Comparison of ENCODE assay signal across 14 cellular contexts in the genomic region with DNA sequence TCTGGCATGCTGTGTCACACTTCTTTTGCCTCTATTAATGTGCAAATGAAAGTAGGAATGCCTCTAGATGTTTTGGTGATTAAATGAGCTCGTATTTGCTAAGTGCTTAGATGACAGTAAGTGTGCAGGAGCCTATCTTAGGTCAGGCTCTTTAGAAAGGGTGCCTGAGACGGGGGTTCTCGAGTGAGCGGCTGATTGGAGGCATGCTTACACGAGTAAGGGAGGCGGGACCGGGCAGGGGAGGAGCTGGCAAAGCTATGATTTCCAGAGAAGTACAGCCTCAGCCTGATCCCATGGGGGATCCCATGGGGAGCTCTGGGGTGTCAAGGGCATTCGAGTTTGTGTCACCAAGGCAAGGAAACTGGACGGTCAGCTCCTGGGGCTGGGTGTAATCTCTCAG. TPM values are rescaled to one million over a fixed set of nuclear protein-coding genes. Genes with fewer than 3 reads are reported as not detected.
A peak's percentile ranks its signal among the peaks of the same experiment; 100 is the strongest.
DNase-seq lines count a peak whose midpoint lies in the region; ATAC-seq and TF ChIP-seq lines count a peak whose summit lies in the region.
"Had no signal": no experiment of that assay in that cellular context is flagged by ENCODE, and none has a peak within 500 bp of the region (broad histone marks: within the 10 kb centered on the region; RNA-seq: fewer than 3 reads in every experiment).

No MANE protein-coding gene starts in this region.

- no peak for ATAC-seq in activated CD4-positive, alpha-beta T cell treated with anti-CD3 and anti-CD28 coated beads for 36 hours
- no peak for ATAC-seq in activated T-cell treated with anti-CD3 and anti-CD28 coated beads, Interleukin-2, amount 50 U/mL, for 4 hours
- ATAC-seq: esophagus mucosa had no signal

- DNase-seq in activated CD4-positive, alpha-beta T cell treated with anti-CD3 and anti-CD28 coated beads for 36 hours: peak; percentile 40
- no peak for DNase-seq in activated CD4-positive, alpha-beta T cell treated with anti-CD3 and anti-CD28 coated beads, Interleukin-2, amount 50 U/mL, for 4 hours
- DNase-seq in A172 (ENCODE audit: low spot score) (no peak), Calu3 (no peak)
- no peak for DNase-seq in activated T-cell treated with anti-CD3 and anti-CD28 coated beads, Interleukin-2, amount 50 U/mL, for 4 hours
- DNase-seq: ACHN; EL; NK-92 treated with Interleukin-12 subunit alpha and Interleukin-12 subunit beta, amount 100 ng/mL, for 24 hours; stimulated activated naive CD4-positive, alpha-beta T cell treated with Interleukin-2 at 50 U/mL for 16 hours; SW 1271 had no signal

- no peak overlapping the region for H3K4me3 Mint-ChIP-seq in activated CD4-positive, alpha-beta T cell treated with anti-CD3 and anti-CD28 coated beads for 36 hours
- H3K4me3 Mint-ChIP-seq in IgD-negative memory B cell (peak overlapping the region in 2 of 4 donors; percentile 0 to 75), Calu3 (ENCODE audit: low read depth, unreplicated experiment) (no peak overlapping the region)
- no peak overlapping the region for H3K4me3 Mint-ChIP-seq in activated T-cell treated with anti-CD3 and anti-CD28 coated beads, Interleukin-2, amount 50 U/mL, for 4 hours

- intact Hi-C loops in activated CD4-positive, alpha-beta T cell treated with anti-CD3 and anti-CD28 coated beads for 36 hours (cut with DNase I, micrococcal nuclease): loop anchor here in 1 of 2 experiments (10.0 kb wide), 2 partner anchors 657 to 1743 kb away; partner anchors contain the start of gene MSL3
- intact Hi-C loops in Calu3 (cut with micrococcal nuclease; ENCODE audit: unreplicated experiment): no loop called here

- H3K27me3 ChIP-seq in ectodermal cell (ENCODE audit: control insufficient read depth, insufficient read depth, low read length, poor library complexity, severe bottlenecking) (no peaks in the 10 kb centered on the region), neutrophil (no peaks in the 10 kb centered on the region)

- no peaks in the 10 kb centered on the region for H3K36me3 ChIP-seq in ectodermal cell (ENCODE audit: control insufficient read depth, insufficient read depth, low read length)
- no peaks in the 10 kb centered on the region for H3K36me3 ChIP-seq in neutrophil

- POLR2A ChIA-PET in activated CD4-positive, alpha-beta T cell treated with anti-CD3 and anti-CD28 coated beads for 36 hours (lab: Charles Lee): interaction anchor here (0.8 kb wide), 1 partner anchor 14 kb away, joined by 3 read pairs; no protein-coding TSS in a partner anchor

- BruUV-seq in Calu3 (replicated peaks; lab: Mats Ljungman, UMichigan): no TSS peak

- CTCF ChIA-PET in activated CD4-positive, alpha-beta T cell treated with anti-CD3 and anti-CD28 coated beads for 36 hours (lab: Charles Lee): interaction anchor here (0.6 to 2.2 kb wide), 5 partner anchors 12 to 108 kb away, joined by 3 to 6 read pairs (median 5); no protein-coding TSS in a partner anchor
- CTCF ChIA-PET in Calu3 (lab: Charles Lee): no interaction called here

- H3K4me3 ChIP-seq in ectodermal cell (ENCODE audit: insufficient read depth, low read depth, low read length) (no peak overlapping the region), neutrophil (ENCODE audit: low read depth in 1 of 2, low read length in 1 of 2) (peak overlapping the region in 1 of 2 experiments; percentile 38)

- H3K27me3 Mint-ChIP-seq in activated CD4-positive, alpha-beta T cell treated with anti-CD3 and anti-CD28 coated beads for 36 hours: peaks cover 6% of the 10 kb centered on the region
- H3K27me3 Mint-ChIP-seq in IgD-negative memory B cell: peaks cover 4% of the 10 kb centered on the region
- H3K27me3 Mint-ChIP-seq in Calu3 (ENCODE audit: unreplicated experiment): no peaks in the 10 kb centered on the region
- no peaks in the 10 kb centered on the region for H3K27me3 Mint-ChIP-seq in activated T-cell treated with anti-CD3 and anti-CD28 coated beads, Interleukin-2, amount 50 U/mL, for 4 hours (ENCODE audit: low read depth)

- no peak for TF ChIP-seq CTCF in neutrophil (IDR thresholded peaks at IDR 0.05)
- no peak for TF ChIP-seq CTCF in Calu3 (IDR thresholded peaks at IDR 0.05; ENCODE audit: unreplicated experiment)

- H3K9me3 ChIP-seq in ectodermal cell (ENCODE audit: control insufficient read depth, low read length) (no peaks in the 10 kb centered on the region), neutrophil (no peaks in the 10 kb centered on the region)

- 27% methylated on average over 9 of the region's 9 CpGs for WGBS in ectodermal cell, 2 experiments

- H3K36me3 Mint-ChIP-seq in activated CD4-positive, alpha-beta T cell treated with anti-CD3 and anti-CD28 coated beads for 36 hours (ENCODE audit: low read depth): peaks cover 3% of the 10 kb centered on the region
- H3K36me3 Mint-ChIP-seq in IgD-negative memory B cell (peaks cover 3% of the 10 kb centered on the region), Calu3 (ENCODE audit: insufficient read depth, unreplicated experiment) (peaks cover 27% of the 10 kb centered on the region)
- no peaks in the 10 kb centered on the region for H3K36me3 Mint-ChIP-seq in activated T-cell treated with anti-CD3 and anti-CD28 coated beads, Interleukin-2, amount 50 U/mL, for 4 hours (ENCODE audit: insufficient read depth)

- no peak overlapping the region for H3K27ac Mint-ChIP-seq in activated CD4-positive, alpha-beta T cell treated with anti-CD3 and anti-CD28 coated beads for 36 hours
- H3K27ac Mint-ChIP-seq in IgD-negative memory B cell (peak overlapping the region; percentile 40 to 70 (median 54)), Calu3 (ENCODE audit: unreplicated experiment) (no peak overlapping the region)

- peak overlapping the region; percentile 50 for H3K27ac ChIP-seq in ectodermal cell (ENCODE audit: insufficient read depth, low read depth, low read length, poor library complexity, severe bottlenecking)
- H3K27ac ChIP-seq in neutrophil: peak overlapping the region; percentile 70

- H3K4me1 Mint-ChIP-seq in activated CD4-positive, alpha-beta T cell treated with anti-CD3 and anti-CD28 coated beads for 36 hours: peaks cover 30% of the 10 kb centered on the region
- H3K4me1 Mint-ChIP-seq in IgD-negative memory B cell (peaks cover 16 to 28% (median 22%) of the 10 kb centered on the region in 3 donors), Calu3 (ENCODE audit: low read depth, unreplicated experiment) (peaks cover 38% of the 10 kb centered on the region)
- peaks cover 35% of the 10 kb centered on the region for H3K4me1 Mint-ChIP-seq in activated T-cell treated with anti-CD3 and anti-CD28 coated beads, Interleukin-2, amount 50 U/mL, for 4 hours (ENCODE audit: low read depth)

- H3K4me1 ChIP-seq in ectodermal cell (ENCODE audit: control insufficient read depth, insufficient read depth, low read length): peaks cover 6% of the 10 kb centered on the region
- peaks cover 43 to 62% of the 10 kb centered on the region in 2 experiments for H3K4me1 ChIP-seq in neutrophil (ENCODE audit: control insufficient read depth in 1 of 2, insufficient read depth in 1 of 2, low read depth in 1 of 2, low read length in 1 of 2)

- no peaks in the 10 kb centered on the region for H3K9me3 Mint-ChIP-seq in activated CD4-positive, alpha-beta T cell treated with anti-CD3 and anti-CD28 coated beads for 36 hours (ENCODE audit: low read depth)
- H3K9me3 Mint-ChIP-seq in IgD-negative memory B cell (peaks cover 0 to 1% (median 0%) of the 10 kb centered on the region in 3 donors), Calu3 (ENCODE audit: low read depth, unreplicated experiment) (no peaks in the 10 kb centered on the region)
- H3K9me3 Mint-ChIP-seq in activated T-cell treated with anti-CD3 and anti-CD28 coated beads, Interleukin-2, amount 50 U/mL, for 4 hours: no peaks in the 10 kb centered on the region

RNA-seq across cellular contexts. Expression of gene CLDN34, which starts 44.8 kb away (rescaled TPM):
- not detected for total RNA-seq in activated CD4-positive, alpha-beta T cell treated with anti-CD3 and anti-CD28 coated beads for 36 hours
- not detected for polyA plus RNA-seq in IgD-negative memory B cell
- not detected for polyA plus RNA-seq in ectodermal cell (2013, experiment 1 of 4)
- not detected for polyA plus RNA-seq in ectodermal cell (2013, experiment 2 of 4)
- polyA plus RNA-seq in ectodermal cell (2013, experiment 3 of 4): not detected
- polyA plus RNA-seq in ectodermal cell (2013, experiment 4 of 4): not detected
- not detected in 2 replicates for total RNA-seq in A172 (2014; rRNA removed; shearing (Covaris generic))
- total RNA-seq in Calu3 (2022): 0.38 and 0.39 TPM in 2 replicates
- not detected for total RNA-seq in activated T-cell treated with anti-CD3 and anti-CD28 coated beads, Interleukin-2, amount 50 U/mL, for 4 hours

Comparison
In these comparisons a context has a peak if more than half of its experiments do, and no peak if none do; other contexts are left out.
1. H3K27ac Mint-ChIP-seq: peak in IgD-negative memory B cell (3 of 3); none in activated CD4-positive, alpha-beta T cell treated with anti-CD3 and anti-CD28 coated beads for 36 hours (single experiment) and Calu3 (single experiment).